ENCODE assay signal across 23 cellular contexts in genomic region chr16:86626966-86627365, GRCh38. TPM values are rescaled to one million over a fixed set of nuclear protein-coding genes. Genes with fewer than 3 reads are reported as not detected.
"Had no signal": no experiment of that assay in that cellular context is flagged by ENCODE, and none has a peak within 500 bp of the region (broad histone marks: within the 10 kb centered on the region; RNA-seq: fewer than 3 reads in every experiment).

No MANE protein-coding gene starts in this region.

- H3K4me3 ChIP-seq: cardiac muscle cell, pancreas, psoas muscle, right atrium auricular region, vagina had no signal

- H3K4me1 ChIP-seq: pancreas, psoas muscle, right atrium auricular region, vagina had no signal

- H3K27ac Mint-ChIP-seq: activated naive CD8-positive, alpha-beta T cell treated with anti-CD3 and anti-CD28 coated beads for 36 hours; activated T-helper 2 cell treated with anti-CD3 and anti-CD28 coated beads, Interferon-gamma antibody, Interleukin-2, Interleukin-4, amounts not matched to agents 10 μg/mL and 5 μg/mL and 100 μg/mL, durations not matched to agents 14 hours and 24 hours and 36 hours; dendritic cell treated with granulocyte-macrophage colony-stimulating factor and Interleukin-4, amounts not matched to agents 40 ng/mL and 50 ng/mL, for 4 days; natural killer cell treated with Interleukin-12 subunit alpha and Interleukin-12 subunit beta and Interleukin-15 and Interleukin-18, amount 100 ng/mL, for 72 hours; stimulated activated naive CD8-positive, alpha-beta T cell treated with anti-CD3 and anti-CD28 coated beads, Interleukin-15, amount 100 ng/mL, for 72 hours; T-cell had no signal

- H3K27me3 ChIP-seq: cardiac muscle cell, pancreas, right atrium auricular region, vagina had no signal

- H3K27ac ChIP-seq: cardiac muscle cell, neutrophil, pancreas, psoas muscle, vagina had no signal

- H3K9me3 ChIP-seq: neutrophil, pancreas, psoas muscle, right atrium auricular region, vagina had no signal

- FAIRE-seq: frontal cortex, pancreas, TTC549 had no signal

- H3K4me3 Mint-ChIP-seq: activated naive CD8-positive, alpha-beta T cell treated with anti-CD3 and anti-CD28 coated beads for 36 hours; activated T-cell treated with anti-CD3 and anti-CD28 coated beads, Interleukin-2, amount 50 U/mL, for 4 hours; dendritic cell treated with granulocyte-macrophage colony-stimulating factor and Interleukin-4, amounts not matched to agents 40 ng/mL and 50 ng/mL, for 4 days; natural killer cell treated with Interleukin-12 subunit alpha and Interleukin-12 subunit beta and Interleukin-15 and Interleukin-18, amount 100 ng/mL, for 72 hours; stimulated activated naive CD8-positive, alpha-beta T cell treated with anti-CD3 and anti-CD28 coated beads, Interleukin-15, amount 100 ng/mL, for 72 hours; T-cell had no signal

- H3K36me3 Mint-ChIP-seq: activated naive CD8-positive, alpha-beta T cell treated with anti-CD3 and anti-CD28 coated beads for 36 hours; natural killer cell treated with Interleukin-12 subunit alpha and Interleukin-12 subunit beta and Interleukin-15 and Interleukin-18, amount 100 ng/mL, for 72 hours; T-cell had no signal

- H3K9me3 Mint-ChIP-seq: activated naive CD8-positive, alpha-beta T cell treated with anti-CD3 and anti-CD28 coated beads for 36 hours; activated T-cell treated with anti-CD3 and anti-CD28 coated beads, Interleukin-2, amount 50 U/mL, for 4 hours; activated T-helper 2 cell treated with anti-CD3 and anti-CD28 coated beads, Interferon-gamma antibody, Interleukin-2, Interleukin-4, amounts not matched to agents 10 μg/mL and 5 μg/mL and 100 μg/mL, durations not matched to agents 14 hours and 24 hours and 36 hours; dendritic cell treated with granulocyte-macrophage colony-stimulating factor and Interleukin-4, amounts not matched to agents 40 ng/mL and 50 ng/mL, for 4 days; natural killer cell treated with Interleukin-12 subunit alpha and Interleukin-12 subunit beta and Interleukin-15 and Interleukin-18, amount 100 ng/mL, for 72 hours; stimulated activated naive CD8-positive, alpha-beta T cell treated with anti-CD3 and anti-CD28 coated beads, Interleukin-15, amount 100 ng/mL, for 72 hours; T-cell had no signal

- H3K36me3 ChIP-seq: cardiac muscle cell, neutrophil, pancreas, right atrium auricular region, vagina had no signal

- ATAC-seq: activated T-cell treated with anti-CD3 and anti-CD28 coated beads, Interleukin-2, amount 50 U/mL, for 4 hours; pancreas; stimulated activated naive CD8-positive, alpha-beta T cell treated with anti-CD3 and anti-CD28 coated beads, Interleukin-15, amount 100 ng/mL, for 72 hours; T-cell had no signal

- H3K4me1 Mint-ChIP-seq: activated naive CD8-positive, alpha-beta T cell treated with anti-CD3 and anti-CD28 coated beads for 36 hours; stimulated activated naive CD8-positive, alpha-beta T cell treated with anti-CD3 and anti-CD28 coated beads, Interleukin-15, amount 100 ng/mL, for 72 hours; T-cell had no signal

- DNase-seq: activated CD4-positive, alpha-beta T cell treated with anti-CD3 and anti-CD28 coated beads for 1 hour; activated CD8-positive, alpha-beta memory T cell treated with anti-CD3 and anti-CD28 coated beads, Interleukin-2, amount 50 U/mL, for 48 hours; activated naive CD4-positive, alpha-beta T cell treated with Interleukin-2 at 50 U/mL for 16 hours; activated naive CD8-positive, alpha-beta T cell treated with anti-CD3 and anti-CD28 coated beads for 36 hours; activated T-cell treated with anti-CD3 and anti-CD28 coated beads, Interleukin-2, amount 50 U/mL, for 4 hours; effector CD4-positive, alpha-beta T cell; glutamatergic neuron; hippocampal formation; pancreas; psoas muscle; stimulated activated CD4-positive, alpha-beta T cell treated with anti-CD3 and anti-CD28 coated beads, Interleukin-4, amount 100 ng/mL, for 24 hours; stimulated activated naive CD8-positive, alpha-beta T cell treated with anti-CD3 and anti-CD28 coated beads, Interleukin-15, amount 100 ng/mL, for 72 hours; T-cell had no signal

RNA-seq across cellular contexts. Expression of gene FOXL1, which starts 48.6 kb away (rescaled TPM):
- total RNA-seq: activated CD8-positive, alpha-beta memory T cell treated with anti-CD3 and anti-CD28 coated beads for 36 hours; activated naive CD8-positive, alpha-beta T cell treated with anti-CD3 and anti-CD28 coated beads for 36 hours; activated T-cell treated with anti-CD3 and anti-CD28 coated beads, Interleukin-2, amount 50 U/mL, for 4 hours; natural killer cell treated with Interleukin-12 subunit alpha and Interleukin-12 subunit beta and Interleukin-15 and Interleukin-18, amount 100 ng/mL, for 72 hours; T-cell had no signal
